Comparison of ENCODE assay signal across 1 cellular context in the genomic region with DNA sequence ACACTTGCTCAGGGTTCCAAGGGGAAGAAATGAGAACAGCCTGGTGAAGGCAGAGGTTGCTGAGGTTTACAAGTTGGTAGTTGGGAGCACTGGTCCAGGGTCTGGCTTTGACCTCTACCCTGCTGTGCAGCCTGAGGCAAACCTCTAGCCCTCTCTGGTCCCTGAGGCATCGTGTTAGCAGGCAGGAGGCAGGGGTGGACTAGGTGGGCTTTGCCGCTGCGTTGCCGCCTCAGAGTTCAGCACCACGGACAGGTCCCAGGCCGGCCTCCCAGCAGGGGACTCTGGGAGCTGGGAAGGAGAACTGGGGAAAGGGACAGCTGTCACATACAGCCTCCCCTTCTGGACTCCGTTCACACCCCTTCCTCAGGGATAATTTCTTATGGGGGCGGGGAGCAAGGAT.
TF ChIP-seq lines count a peak whose summit lies in the region.

No MANE protein-coding gene starts in this region.

TF ChIP-seq in HepG2, 621 proteins besides CTCF, POLR2A, EP300 and RAD21 (continues in another document):
- TF ChIP-seq, protein P1, sequence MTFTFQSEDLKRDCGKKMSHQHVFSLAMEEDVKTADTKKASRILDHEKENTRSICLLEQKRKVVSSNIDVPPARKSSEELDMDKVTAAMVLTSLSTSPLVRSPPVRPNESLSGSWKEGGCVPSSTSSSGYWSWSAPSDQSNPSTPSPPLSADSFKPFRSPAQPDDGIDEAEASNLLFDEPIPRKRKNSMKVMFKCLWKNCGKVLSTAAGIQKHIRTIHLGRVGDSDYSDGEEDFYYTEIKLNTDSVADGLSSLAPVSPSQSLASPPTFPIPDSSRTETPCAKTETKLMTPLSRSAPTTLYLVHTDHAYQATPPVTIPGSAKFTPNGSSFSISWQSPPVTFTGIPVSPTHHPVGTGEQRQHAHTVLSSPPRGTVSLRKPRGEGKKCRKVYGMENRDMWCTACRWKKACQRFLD (CRISPR knock-in tag; IDR thresholded peaks at IDR 0.05; ENCODE audit: borderline replicate concordance) = no peak
- TF ChIP-seq PAF1 (CRISPR knock-in tag; IDR thresholded peaks at IDR 0.05) = no peak
- TF ChIP-seq ZNF3 (CRISPR knock-in tag; IDR thresholded peaks at IDR 0.05) = 0 out of 2 replicates have a peak, but pooled peaks have one; percentile 26
- TF ChIP-seq NONO (IDR thresholded peaks at IDR 0.05) = no peak
- TF ChIP-seq NONO (CRISPR knock-in tag; conservative IDR thresholded peaks at IDR 0.05) = no peak
- TF ChIP-seq ZNF746 (CRISPR knock-in tag; IDR thresholded peaks at IDR 0.05) = no peak
- TF ChIP-seq HNRNPK (IDR thresholded peaks at IDR 0.05; ENCODE audit: low read depth, low read length, poor library complexity, severe bottlenecking) = no peak
- TF ChIP-seq SMAD3 (CRISPR knock-in tag; IDR thresholded peaks at IDR 0.05) = peak; percentile 87
- TF ChIP-seq, protein P2, sequence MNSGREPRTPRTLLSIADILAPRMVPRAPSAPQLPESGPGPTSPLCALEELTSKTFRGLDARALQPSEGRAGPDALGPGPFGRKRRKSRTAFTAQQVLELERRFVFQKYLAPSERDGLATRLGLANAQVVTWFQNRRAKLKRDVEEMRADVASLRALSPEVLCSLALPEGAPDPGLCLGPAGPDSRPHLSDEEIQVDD (CRISPR knock-in tag; IDR thresholded peaks at IDR 0.05; ENCODE audit: borderline replicate concordance) = no peak
- no peak for TF ChIP-seq ZNF234 (CRISPR knock-in tag; conservative IDR thresholded peaks at IDR 0.05)
- TF ChIP-seq GATA4 (IDR thresholded peaks at IDR 0.05; ENCODE audit: borderline replicate concordance, low read depth) = no peak
- TF ChIP-seq BRCA1 (CRISPR knock-in tag; IDR thresholded peaks at IDR 0.05) = peak; percentile 87
- TF ChIP-seq HOXA5 (CRISPR knock-in tag; IDR thresholded peaks at IDR 0.05) = peak; percentile 91; the same call in 1 of the 2 replicates
- TF ChIP-seq MAFK (conservative IDR thresholded peaks at IDR 0.05 in 1 of 2, IDR thresholded peaks at IDR 0.05 in 1 of 2; ENCODE audit: low read length in 2 of 2) = no peak
- TF ChIP-seq, protein P3, sequence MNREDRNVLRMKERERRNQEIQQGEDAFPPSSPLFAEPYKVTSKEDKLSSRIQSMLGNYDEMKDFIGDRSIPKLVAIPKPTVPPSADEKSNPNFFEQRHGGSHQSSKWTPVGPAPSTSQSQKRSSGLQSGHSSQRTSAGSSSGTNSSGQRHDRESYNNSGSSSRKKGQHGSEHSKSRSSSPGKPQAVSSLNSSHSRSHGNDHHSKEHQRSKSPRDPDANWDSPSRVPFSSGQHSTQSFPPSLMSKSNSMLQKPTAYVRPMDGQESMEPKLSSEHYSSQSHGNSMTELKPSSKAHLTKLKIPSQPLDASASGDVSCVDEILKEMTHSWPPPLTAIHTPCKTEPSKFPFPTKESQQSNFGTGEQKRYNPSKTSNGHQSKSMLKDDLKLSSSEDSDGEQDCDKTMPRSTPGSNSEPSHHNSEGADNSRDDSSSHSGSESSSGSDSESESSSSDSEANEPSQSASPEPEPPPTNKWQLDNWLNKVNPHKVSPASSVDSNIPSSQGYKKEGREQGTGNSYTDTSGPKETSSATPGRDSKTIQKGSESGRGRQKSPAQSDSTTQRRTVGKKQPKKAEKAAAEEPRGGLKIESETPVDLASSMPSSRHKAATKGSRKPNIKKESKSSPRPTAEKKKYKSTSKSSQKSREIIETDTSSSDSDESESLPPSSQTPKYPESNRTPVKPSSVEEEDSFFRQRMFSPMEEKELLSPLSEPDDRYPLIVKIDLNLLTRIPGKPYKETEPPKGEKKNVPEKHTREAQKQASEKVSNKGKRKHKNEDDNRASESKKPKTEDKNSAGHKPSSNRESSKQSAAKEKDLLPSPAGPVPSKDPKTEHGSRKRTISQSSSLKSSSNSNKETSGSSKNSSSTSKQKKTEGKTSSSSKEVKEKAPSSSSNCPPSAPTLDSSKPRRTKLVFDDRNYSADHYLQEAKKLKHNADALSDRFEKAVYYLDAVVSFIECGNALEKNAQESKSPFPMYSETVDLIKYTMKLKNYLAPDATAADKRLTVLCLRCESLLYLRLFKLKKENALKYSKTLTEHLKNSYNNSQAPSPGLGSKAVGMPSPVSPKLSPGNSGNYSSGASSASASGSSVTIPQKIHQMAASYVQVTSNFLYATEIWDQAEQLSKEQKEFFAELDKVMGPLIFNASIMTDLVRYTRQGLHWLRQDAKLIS (CRISPR knock-in tag; IDR thresholded peaks at IDR 0.05) = no peak
- TF ChIP-seq, protein P4, sequence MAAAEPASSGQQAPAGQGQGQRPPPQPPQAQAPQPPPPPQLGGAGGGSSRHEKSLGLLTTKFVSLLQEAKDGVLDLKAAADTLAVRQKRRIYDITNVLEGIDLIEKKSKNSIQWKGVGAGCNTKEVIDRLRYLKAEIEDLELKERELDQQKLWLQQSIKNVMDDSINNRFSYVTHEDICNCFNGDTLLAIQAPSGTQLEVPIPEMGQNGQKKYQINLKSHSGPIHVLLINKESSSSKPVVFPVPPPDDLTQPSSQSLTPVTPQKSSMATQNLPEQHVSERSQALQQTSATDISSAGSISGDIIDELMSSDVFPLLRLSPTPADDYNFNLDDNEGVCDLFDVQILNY (CRISPR knock-in tag; conservative IDR thresholded peaks at IDR 0.05) = 0 out of 2 replicates have a peak, but pooled peaks have one; percentile 44
- TF ChIP-seq ZNF263 (CRISPR knock-in tag; IDR thresholded peaks at IDR 0.05) = peak; percentile 50; the same call in 1 of the 2 replicates
- no peak for TF ChIP-seq SP2 (CRISPR knock-in tag; IDR thresholded peaks at IDR 0.05)
- TF ChIP-seq ZNF24 (IDR thresholded peaks at IDR 0.05) = no peak
- no peak for TF ChIP-seq RARG (CRISPR knock-in tag; IDR thresholded peaks at IDR 0.05; ENCODE audit: low read depth)
- TF ChIP-seq, protein P5, sequence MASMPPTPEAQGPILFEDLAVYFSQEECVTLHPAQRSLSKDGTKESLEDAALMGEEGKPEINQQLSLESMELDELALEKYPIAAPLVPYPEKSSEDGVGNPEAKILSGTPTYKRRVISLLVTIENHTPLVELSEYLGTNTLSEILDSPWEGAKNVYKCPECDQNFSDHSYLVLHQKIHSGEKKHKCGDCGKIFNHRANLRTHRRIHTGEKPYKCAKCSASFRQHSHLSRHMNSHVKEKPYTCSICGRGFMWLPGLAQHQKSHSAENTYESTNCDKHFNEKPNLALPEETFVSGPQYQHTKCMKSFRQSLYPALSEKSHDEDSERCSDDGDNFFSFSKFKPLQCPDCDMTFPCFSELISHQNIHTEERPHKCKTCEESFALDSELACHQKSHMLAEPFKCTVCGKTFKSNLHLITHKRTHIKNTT (CRISPR knock-in tag; IDR thresholded peaks at IDR 0.05) = no peak
- 0 out of 2 replicates have a peak, but pooled peaks have one; percentile 30 for TF ChIP-seq ZNF629 (CRISPR knock-in tag; conservative IDR thresholded peaks at IDR 0.05)
- TF ChIP-seq ZNF264 (CRISPR knock-in tag; IDR thresholded peaks at IDR 0.05) = peak; percentile 64; the same call in 1 of the 2 replicates
- no peak for TF ChIP-seq SP5 (CRISPR knock-in tag; IDR thresholded peaks at IDR 0.05; ENCODE audit: borderline replicate concordance, low read depth)
- peak; percentile 83 for TF ChIP-seq TGIF2 (CRISPR knock-in tag; IDR thresholded peaks at IDR 0.05)
- no peak for TF ChIP-seq FOXA1 (IDR thresholded peaks at IDR 0.05)
- no peak for TF ChIP-seq FOXA1 (CRISPR knock-in tag; IDR thresholded peaks at IDR 0.05)
- TF ChIP-seq, protein P6, sequence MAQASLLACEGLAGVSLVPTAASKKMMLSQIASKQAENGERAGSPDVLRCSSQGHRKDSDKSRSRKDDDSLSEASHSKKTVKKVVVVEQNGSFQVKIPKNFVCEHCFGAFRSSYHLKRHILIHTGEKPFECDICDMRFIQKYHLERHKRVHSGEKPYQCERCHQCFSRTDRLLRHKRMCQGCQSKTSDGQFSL (CRISPR knock-in tag; IDR thresholded peaks at IDR 0.05) = no peak
- no peak for TF ChIP-seq ZNF879 (CRISPR knock-in tag; IDR thresholded peaks at IDR 0.05)
- no peak for TF ChIP-seq HMGA1 (CRISPR knock-in tag; conservative IDR thresholded peaks at IDR 0.05)
- peak; percentile 32; the same call in 1 of the 2 replicates for TF ChIP-seq AHR (CRISPR knock-in tag; IDR thresholded peaks at IDR 0.05)
- TF ChIP-seq ZNF292 (CRISPR knock-in tag; IDR thresholded peaks at IDR 0.05; ENCODE audit: borderline replicate concordance, low read depth) = no peak
- no peak for TF ChIP-seq SRSF4 (IDR thresholded peaks at IDR 0.05; ENCODE audit: low read depth, low read length, poor library complexity, severe bottlenecking)
- TF ChIP-seq HMG20A (CRISPR knock-in tag; IDR thresholded peaks at IDR 0.05; ENCODE audit: borderline replicate concordance) = no peak
- TF ChIP-seq, protein P7, sequence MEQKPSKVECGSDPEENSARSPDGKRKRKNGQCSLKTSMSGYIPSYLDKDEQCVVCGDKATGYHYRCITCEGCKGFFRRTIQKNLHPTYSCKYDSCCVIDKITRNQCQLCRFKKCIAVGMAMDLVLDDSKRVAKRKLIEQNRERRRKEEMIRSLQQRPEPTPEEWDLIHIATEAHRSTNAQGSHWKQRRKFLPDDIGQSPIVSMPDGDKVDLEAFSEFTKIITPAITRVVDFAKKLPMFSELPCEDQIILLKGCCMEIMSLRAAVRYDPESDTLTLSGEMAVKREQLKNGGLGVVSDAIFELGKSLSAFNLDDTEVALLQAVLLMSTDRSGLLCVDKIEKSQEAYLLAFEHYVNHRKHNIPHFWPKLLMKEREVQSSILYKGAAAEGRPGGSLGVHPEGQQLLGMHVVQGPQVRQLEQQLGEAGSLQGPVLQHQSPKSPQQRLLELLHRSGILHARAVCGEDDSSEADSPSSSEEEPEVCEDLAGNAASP (CRISPR knock-in tag; IDR thresholded peaks at IDR 0.05; ENCODE audit: borderline replicate concordance) = peak; percentile 74
- TF ChIP-seq ZBTB8A (CRISPR knock-in tag; IDR thresholded peaks at IDR 0.05; ENCODE audit: borderline replicate concordance, low read depth) = no peak
- TF ChIP-seq NFE2L1 (CRISPR knock-in tag; IDR thresholded peaks at IDR 0.05; ENCODE audit: borderline replicate concordance) = no peak
- TF ChIP-seq RBAK (CRISPR knock-in tag; IDR thresholded peaks at IDR 0.05) = no peak
- TF ChIP-seq RARA (CRISPR knock-in tag; IDR thresholded peaks at IDR 0.05) = peak; percentile 40; the same call in 1 of the 2 replicates
- no peak for TF ChIP-seq SOX6 (IDR thresholded peaks at IDR 0.05)
- TF ChIP-seq SOX6 (CRISPR knock-in tag; IDR thresholded peaks at IDR 0.05) = no peak
- no peak for TF ChIP-seq BRD4 (CRISPR knock-in tag; IDR thresholded peaks at IDR 0.05)
- TF ChIP-seq, protein P8, sequence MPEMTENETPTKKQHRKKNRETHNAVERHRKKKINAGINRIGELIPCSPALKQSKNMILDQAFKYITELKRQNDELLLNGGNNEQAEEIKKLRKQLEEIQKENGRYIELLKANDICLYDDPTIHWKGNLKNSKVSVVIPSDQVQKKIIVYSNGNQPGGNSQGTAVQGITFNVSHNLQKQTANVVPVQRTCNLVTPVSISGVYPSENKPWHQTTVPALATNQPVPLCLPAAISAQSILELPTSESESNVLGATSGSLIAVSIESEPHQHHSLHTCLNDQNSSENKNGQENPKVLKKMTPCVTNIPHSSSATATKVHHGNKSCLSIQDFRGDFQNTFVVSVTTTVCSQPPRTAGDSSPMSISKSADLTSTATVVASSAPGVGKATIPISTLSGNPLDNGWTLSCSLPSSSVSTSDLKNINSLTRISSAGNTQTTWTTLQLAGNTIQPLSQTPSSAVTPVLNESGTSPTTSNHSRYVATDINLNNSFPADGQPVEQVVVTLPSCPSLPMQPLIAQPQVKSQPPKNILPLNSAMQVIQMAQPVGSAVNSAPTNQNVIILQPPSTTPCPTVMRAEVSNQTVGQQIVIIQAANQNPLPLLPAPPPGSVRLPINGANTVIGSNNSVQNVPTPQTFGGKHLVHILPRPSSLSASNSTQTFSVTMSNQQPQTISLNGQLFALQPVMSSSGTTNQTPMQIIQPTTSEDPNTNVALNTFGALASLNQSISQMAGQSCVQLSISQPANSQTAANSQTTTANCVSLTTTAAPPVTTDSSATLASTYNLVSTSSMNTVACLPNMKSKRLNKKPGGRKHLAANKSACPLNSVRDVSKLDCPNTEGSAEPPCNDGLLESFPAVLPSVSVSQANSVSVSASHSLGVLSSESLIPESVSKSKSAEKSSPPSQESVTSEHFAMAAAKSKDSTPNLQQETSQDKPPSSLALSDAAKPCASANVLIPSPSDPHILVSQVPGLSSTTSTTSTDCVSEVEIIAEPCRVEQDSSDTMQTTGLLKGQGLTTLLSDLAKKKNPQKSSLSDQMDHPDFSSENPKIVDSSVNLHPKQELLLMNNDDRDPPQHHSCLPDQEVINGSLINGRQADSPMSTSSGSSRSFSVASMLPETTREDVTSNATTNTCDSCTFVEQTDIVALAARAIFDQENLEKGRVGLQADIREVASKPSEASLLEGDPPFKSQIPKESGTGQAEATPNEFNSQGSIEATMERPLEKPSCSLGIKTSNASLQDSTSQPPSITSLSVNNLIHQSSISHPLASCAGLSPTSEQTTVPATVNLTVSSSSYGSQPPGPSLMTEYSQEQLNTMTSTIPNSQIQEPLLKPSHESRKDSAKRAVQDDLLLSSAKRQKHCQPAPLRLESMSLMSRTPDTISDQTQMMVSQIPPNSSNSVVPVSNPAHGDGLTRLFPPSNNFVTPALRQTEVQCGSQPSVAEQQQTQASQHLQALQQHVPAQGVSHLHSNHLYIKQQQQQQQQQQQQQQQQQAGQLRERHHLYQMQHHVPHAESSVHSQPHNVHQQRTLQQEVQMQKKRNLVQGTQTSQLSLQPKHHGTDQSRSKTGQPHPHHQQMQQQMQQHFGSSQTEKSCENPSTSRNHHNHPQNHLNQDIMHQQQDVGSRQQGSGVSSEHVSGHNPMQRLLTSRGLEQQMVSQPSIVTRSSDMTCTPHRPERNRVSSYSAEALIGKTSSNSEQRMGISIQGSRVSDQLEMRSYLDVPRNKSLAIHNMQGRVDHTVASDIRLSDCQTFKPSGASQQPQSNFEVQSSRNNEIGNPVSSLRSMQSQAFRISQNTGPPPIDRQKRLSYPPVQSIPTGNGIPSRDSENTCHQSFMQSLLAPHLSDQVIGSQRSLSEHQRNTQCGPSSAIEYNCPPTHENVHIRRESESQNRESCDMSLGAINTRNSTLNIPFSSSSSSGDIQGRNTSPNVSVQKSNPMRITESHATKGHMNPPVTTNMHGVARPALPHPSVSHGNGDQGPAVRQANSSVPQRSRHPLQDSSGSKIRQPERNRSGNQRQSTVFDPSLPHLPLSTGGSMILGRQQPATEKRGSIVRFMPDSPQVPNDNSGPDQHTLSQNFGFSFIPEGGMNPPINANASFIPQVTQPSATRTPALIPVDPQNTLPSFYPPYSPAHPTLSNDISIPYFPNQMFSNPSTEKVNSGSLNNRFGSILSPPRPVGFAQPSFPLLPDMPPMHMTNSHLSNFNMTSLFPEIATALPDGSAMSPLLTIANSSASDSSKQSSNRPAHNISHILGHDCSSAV (CRISPR knock-in tag; IDR thresholded peaks at IDR 0.05; ENCODE audit: borderline replicate concordance) = no peak
